In genomic region chr1:209107535-209107934, GRCh38 we compare ENCODE assay signal across 12 cellular contexts.
DNase-seq lines count a peak whose midpoint lies in the region; ATAC-seq and TF ChIP-seq lines count a peak whose summit lies in the region.
"Had no signal": no experiment of that assay in that cellular context is flagged by ENCODE, and none has a peak within 500 bp of the region (broad histone marks: within the 10 kb centered on the region; RNA-seq: fewer than 3 reads in every experiment).

No MANE protein-coding gene starts in this region.

- H3K36me3 Mint-ChIP-seq in type B pancreatic cell: no peaks in the 10 kb centered on the region
- H3K36me3 Mint-ChIP-seq: immature natural killer cell had no signal

- no peak for DNase-seq in activated CD4-positive, alpha-beta T cell treated with anti-CD3 and anti-CD28 coated beads for 4 hours
- DNase-seq in DMS 273 (lab: John Stamatoyannopoulos, UW; ENCODE audit: unreplicated experiment) (no peak), type B pancreatic cell (ENCODE audit: extremely low spot score, unreplicated experiment) (no peak)
- DNase-seq in activated CD8-positive, alpha-beta memory T cell treated with anti-CD3 and anti-CD28 coated beads for 24 hours: no peak
- DNase-seq: immature natural killer cell; stimulated activated CD4-positive, alpha-beta T cell treated with anti-CD3 and anti-CD28 coated beads, Interleukin-2, amount 100 ng/mL, for 48 hours; stimulated activated naive CD8-positive, alpha-beta T cell treated with anti-CD3 and anti-CD28 coated beads, Interleukin-15, Interleukin-2, amounts not matched to agents 100 U/mL and 50 U/mL, for 24 hours had no signal

- no peak overlapping the region for H3K27ac Mint-ChIP-seq in type B pancreatic cell
- H3K27ac Mint-ChIP-seq: dendritic cell treated with granulocyte-macrophage colony-stimulating factor and Interleukin-4, amounts not matched to agents 40 ng/mL and 50 ng/mL, for 4 days; immature natural killer cell had no signal

- peak; percentile 75 for ATAC-seq in GM18517 (IDR thresholded peaks at IDR 0.05; ENCODE audit: unreplicated experiment)
- peak; percentile 60 for ATAC-seq in GM21423 (IDR thresholded peaks at IDR 0.05; ENCODE audit: unreplicated experiment)
- peak; percentile 72 for ATAC-seq in HG02938 (IDR thresholded peaks at IDR 0.05; ENCODE audit: unreplicated experiment)
- peak; percentile 64 for ATAC-seq in HG03571 (IDR thresholded peaks at IDR 0.05; ENCODE audit: unreplicated experiment)
- ATAC-seq: stimulated activated naive CD8-positive, alpha-beta T cell treated with anti-CD3 and anti-CD28 coated beads, Interleukin-15, Interleukin-2, amounts not matched to agents 100 U/mL and 50 U/mL, for 24 hours had no signal

- no peaks in the 10 kb centered on the region for H3K9me3 Mint-ChIP-seq in type B pancreatic cell
- H3K9me3 Mint-ChIP-seq: dendritic cell treated with granulocyte-macrophage colony-stimulating factor and Interleukin-4, amounts not matched to agents 40 ng/mL and 50 ng/mL, for 4 days had no signal

- no peak for TF ChIP-seq CTCF in type B pancreatic cell (conservative IDR thresholded peaks at IDR 0.05)

- peaks cover 27% of the 10 kb centered on the region for H3K27me3 Mint-ChIP-seq in type B pancreatic cell
- H3K27me3 Mint-ChIP-seq: dendritic cell treated with granulocyte-macrophage colony-stimulating factor and Interleukin-4, amounts not matched to agents 40 ng/mL and 50 ng/mL, for 4 days had no signal

- no peak overlapping the region for H3K4me3 Mint-ChIP-seq in type B pancreatic cell
- H3K4me3 Mint-ChIP-seq: dendritic cell treated with granulocyte-macrophage colony-stimulating factor and Interleukin-4, amounts not matched to agents 40 ng/mL and 50 ng/mL, for 4 days; immature natural killer cell had no signal

- H3K4me1 Mint-ChIP-seq in type B pancreatic cell (ENCODE audit: unreplicated experiment): peaks cover 21% of the 10 kb centered on the region
- H3K4me1 Mint-ChIP-seq: immature natural killer cell had no signal
